In the genomic region with DNA sequence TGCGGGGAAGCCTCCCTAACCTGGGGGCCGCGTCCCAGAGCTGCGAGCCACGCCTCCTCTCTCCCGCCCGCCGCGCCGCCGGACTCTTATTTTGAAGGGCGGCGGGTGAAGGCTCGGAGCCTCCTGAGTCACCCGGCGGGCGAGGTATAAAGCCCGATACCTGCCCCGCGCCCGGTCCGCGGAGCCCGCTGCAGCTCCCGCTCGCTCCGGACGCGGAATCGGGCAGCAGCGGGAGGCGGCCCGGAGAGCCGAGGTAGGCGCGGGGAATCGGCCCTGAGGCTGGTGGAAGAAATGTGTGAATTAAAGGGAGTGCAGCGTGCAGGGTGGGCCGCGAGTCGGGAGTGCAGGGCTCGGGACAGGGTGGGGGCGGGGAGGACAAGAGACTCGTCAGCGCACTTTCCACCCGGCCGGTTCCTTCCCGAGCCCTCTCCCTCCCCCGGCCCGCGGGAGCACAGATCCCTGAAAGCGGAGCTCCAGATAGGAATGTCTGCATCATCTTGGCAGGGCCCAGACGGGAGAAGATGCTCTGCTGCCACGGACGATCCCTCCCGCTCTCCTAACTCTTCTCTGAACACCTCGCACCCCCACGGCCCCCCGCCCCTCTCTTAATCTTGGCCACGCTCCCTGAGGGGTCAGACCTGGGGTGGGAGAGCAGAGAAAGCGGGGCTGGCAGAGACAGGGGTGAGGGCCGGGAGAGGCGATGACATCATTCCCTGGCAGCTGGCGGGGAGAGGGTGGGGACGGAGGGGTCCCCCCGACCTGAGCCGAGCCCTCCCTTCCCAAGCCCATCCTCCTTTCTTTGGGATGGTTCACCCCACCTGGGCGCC, we compare ENCODE assay signal across 1 cellular context.
TF ChIP-seq lines count a peak whose summit lies in the region.

No MANE protein-coding gene starts in this region.

TF ChIP-seq in HEK293, 187 proteins besides CTCF, POLR2A, EP300 and RAD21 (continued from another document):
- TF ChIP-seq, protein P1, sequence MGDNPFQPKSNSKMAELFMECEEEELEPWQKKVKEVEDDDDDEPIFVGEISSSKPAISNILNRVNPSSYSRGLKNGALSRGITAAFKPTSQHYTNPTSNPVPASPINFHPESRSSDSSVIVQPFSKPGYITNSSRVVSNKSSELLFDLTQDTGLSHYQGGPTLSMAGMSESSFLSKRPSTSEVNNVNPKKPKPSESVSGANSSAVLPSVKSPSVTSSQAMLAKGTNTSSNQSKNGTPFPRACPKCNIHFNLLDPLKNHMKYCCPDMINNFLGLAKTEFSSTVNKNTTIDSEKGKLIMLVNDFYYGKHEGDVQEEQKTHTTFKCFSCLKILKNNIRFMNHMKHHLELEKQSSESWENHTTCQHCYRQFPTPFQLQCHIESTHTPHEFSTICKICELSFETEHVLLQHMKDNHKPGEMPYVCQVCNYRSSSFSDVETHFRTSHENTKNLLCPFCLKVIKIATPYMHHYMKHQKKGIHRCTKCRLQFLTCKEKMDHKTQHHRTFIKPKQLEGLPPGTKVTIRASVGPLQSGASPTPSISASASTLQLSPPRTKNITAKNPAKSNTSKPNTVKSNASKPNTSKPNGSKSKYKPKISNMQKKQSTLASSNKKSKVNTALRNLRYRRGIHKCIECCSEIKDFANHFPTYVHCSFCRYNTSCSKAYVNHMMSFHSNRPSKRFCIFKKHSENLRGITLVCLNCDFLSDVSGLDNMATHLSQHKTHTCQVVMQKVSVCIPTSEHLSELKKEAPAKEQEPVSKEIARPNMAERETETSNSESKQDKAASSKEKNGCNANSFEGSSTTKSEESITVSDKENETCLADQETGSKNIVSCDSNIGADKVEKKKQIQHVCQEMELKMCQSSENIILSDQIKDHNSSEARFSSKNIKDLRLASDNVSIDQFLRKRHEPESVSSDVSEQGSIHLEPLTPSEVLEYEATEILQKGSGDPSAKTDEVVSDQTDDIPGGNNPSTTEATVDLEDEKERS (tag by site-specific recombination; IDR thresholded peaks at IDR 0.05) = no peak
- 0 out of 2 replicates have a peak, but pooled peaks have one; percentile 13 for TF ChIP-seq ZIC2 (tag by site-specific recombination; IDR thresholded peaks at IDR 0.05)
- TF ChIP-seq, protein P2, sequence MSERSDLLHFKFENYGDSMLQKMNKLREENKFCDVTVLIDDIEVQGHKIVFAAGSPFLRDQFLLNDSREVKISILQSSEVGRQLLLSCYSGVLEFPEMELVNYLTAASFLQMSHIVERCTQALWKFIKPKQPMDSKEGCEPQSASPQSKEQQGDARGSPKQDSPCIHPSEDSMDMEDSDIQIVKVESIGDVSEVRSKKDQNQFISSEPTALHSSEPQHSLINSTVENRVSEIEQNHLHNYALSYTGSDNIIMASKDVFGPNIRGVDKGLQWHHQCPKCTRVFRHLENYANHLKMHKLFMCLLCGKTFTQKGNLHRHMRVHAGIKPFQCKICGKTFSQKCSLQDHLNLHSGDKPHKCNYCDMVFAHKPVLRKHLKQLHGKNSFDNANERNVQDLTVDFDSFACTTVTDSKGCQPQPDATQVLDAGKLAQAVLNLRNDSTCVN (tag by site-specific recombination; optimal IDR thresholded peaks at IDR 0.05) = peak; percentile 69
- peak; percentile 12; the same call in 1 of the 2 replicates for TF ChIP-seq ZNF629 (tag by site-specific recombination; IDR thresholded peaks at IDR 0.05)
- no peak for TF ChIP-seq ZFP69B (tag by site-specific recombination; IDR thresholded peaks at IDR 0.05)
- no peak for TF ChIP-seq ZNF239 (tag by site-specific recombination; IDR thresholded peaks at IDR 0.05)
- no peak for TF ChIP-seq ZNF776 (tag by site-specific recombination; IDR thresholded peaks at IDR 0.05; ENCODE audit: borderline replicate concordance)
- TF ChIP-seq, protein P3, sequence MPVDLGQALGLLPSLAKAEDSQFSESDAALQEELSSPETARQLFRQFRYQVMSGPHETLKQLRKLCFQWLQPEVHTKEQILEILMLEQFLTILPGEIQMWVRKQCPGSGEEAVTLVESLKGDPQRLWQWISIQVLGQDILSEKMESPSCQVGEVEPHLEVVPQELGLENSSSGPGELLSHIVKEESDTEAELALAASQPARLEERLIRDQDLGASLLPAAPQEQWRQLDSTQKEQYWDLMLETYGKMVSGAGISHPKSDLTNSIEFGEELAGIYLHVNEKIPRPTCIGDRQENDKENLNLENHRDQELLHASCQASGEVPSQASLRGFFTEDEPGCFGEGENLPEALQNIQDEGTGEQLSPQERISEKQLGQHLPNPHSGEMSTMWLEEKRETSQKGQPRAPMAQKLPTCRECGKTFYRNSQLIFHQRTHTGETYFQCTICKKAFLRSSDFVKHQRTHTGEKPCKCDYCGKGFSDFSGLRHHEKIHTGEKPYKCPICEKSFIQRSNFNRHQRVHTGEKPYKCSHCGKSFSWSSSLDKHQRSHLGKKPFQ (tag by site-specific recombination; IDR thresholded peaks at IDR 0.05) = no peak
- TF ChIP-seq ZNF677 (tag by site-specific recombination; IDR thresholded peaks at IDR 0.05) = no peak
- 0 out of 2 replicates have a peak, but pooled peaks have one; percentile 45 for TF ChIP-seq ZBTB7A (tag by site-specific recombination; IDR thresholded peaks at IDR 0.05; ENCODE audit: low read depth)
- TF ChIP-seq ZEB2 (tag by site-specific recombination; IDR thresholded peaks at IDR 0.05) = no peak; the same call in 1 of the 2 replicates
- no peak for TF ChIP-seq ZNF433 (tag by site-specific recombination; IDR thresholded peaks at IDR 0.05; ENCODE audit: low read depth)
- no peak for TF ChIP-seq ZNF76 (tag by site-specific recombination; IDR thresholded peaks at IDR 0.05; ENCODE audit: borderline replicate concordance, low read depth)
- TF ChIP-seq ZNF792 (tag by site-specific recombination; IDR thresholded peaks at IDR 0.05) = no peak
- TF ChIP-seq ZNF292 (tag by site-specific recombination; IDR thresholded peaks at IDR 0.05; ENCODE audit: borderline replicate concordance, low read depth) = no peak
- TF ChIP-seq, protein P4, sequence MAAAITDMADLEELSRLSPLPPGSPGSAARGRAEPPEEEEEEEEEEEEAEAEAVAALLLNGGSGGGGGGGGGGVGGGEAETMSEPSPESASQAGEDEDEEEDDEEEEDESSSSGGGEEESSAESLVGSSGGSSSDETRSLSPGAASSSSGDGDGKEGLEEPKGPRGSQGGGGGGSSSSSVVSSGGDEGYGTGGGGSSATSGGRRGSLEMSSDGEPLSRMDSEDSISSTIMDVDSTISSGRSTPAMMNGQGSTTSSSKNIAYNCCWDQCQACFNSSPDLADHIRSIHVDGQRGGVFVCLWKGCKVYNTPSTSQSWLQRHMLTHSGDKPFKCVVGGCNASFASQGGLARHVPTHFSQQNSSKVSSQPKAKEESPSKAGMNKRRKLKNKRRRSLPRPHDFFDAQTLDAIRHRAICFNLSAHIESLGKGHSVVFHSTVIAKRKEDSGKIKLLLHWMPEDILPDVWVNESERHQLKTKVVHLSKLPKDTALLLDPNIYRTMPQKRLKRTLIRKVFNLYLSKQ (tag by site-specific recombination; IDR thresholded peaks at IDR 0.05; ENCODE audit: borderline replicate concordance) = no peak
- TF ChIP-seq ZNF544 (tag by site-specific recombination; IDR thresholded peaks at IDR 0.05) = no peak
- TF ChIP-seq ZNF701 (tag by site-specific recombination; IDR thresholded peaks at IDR 0.05) = no peak
- TF ChIP-seq ZNF658 (tag by site-specific recombination; IDR thresholded peaks at IDR 0.05) = no peak
- TF ChIP-seq SETDB1 (IDR thresholded peaks at IDR 0.05; ENCODE audit: insufficient read length, low read length) = no peak
- TF ChIP-seq ZNF707 (tag by site-specific recombination; IDR thresholded peaks at IDR 0.05) = no peak
- no peak for TF ChIP-seq ZNF121 (tag by site-specific recombination; IDR thresholded peaks at IDR 0.05)
- TF ChIP-seq ZNF174 (tag by site-specific recombination; IDR thresholded peaks at IDR 0.05) = no peak
- TF ChIP-seq, protein P5, sequence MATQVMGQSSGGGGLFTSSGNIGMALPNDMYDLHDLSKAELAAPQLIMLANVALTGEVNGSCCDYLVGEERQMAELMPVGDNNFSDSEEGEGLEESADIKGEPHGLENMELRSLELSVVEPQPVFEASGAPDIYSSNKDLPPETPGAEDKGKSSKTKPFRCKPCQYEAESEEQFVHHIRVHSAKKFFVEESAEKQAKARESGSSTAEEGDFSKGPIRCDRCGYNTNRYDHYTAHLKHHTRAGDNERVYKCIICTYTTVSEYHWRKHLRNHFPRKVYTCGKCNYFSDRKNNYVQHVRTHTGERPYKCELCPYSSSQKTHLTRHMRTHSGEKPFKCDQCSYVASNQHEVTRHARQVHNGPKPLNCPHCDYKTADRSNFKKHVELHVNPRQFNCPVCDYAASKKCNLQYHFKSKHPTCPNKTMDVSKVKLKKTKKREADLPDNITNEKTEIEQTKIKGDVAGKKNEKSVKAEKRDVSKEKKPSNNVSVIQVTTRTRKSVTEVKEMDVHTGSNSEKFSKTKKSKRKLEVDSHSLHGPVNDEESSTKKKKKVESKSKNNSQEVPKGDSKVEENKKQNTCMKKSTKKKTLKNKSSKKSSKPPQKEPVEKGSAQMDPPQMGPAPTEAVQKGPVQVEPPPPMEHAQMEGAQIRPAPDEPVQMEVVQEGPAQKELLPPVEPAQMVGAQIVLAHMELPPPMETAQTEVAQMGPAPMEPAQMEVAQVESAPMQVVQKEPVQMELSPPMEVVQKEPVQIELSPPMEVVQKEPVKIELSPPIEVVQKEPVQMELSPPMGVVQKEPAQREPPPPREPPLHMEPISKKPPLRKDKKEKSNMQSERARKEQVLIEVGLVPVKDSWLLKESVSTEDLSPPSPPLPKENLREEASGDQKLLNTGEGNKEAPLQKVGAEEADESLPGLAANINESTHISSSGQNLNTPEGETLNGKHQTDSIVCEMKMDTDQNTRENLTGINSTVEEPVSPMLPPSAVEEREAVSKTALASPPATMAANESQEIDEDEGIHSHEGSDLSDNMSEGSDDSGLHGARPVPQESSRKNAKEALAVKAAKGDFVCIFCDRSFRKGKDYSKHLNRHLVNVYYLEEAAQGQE (tag by site-specific recombination; IDR thresholded peaks at IDR 0.05) = 0 out of 2 replicates have a peak, but pooled peaks have one; percentile 20
- TF ChIP-seq ZNF791 (tag by site-specific recombination; IDR thresholded peaks at IDR 0.05) = no peak
- no peak; the same call in 1 of the 2 replicates for TF ChIP-seq WT1 (tag by site-specific recombination; IDR thresholded peaks at IDR 0.05)
- no peak for TF ChIP-seq ZNF555 (tag by site-specific recombination; conservative IDR thresholded peaks at IDR 0.05)
- no peak for TF ChIP-seq TCF7L2 (IDR thresholded peaks at IDR 0.05; ENCODE audit: borderline replicate concordance, low read depth, low read length)
- TF ChIP-seq ZNF169 (tag by site-specific recombination; IDR thresholded peaks at IDR 0.05) = no peak
- TF ChIP-seq ZNF214 (tag by site-specific recombination; IDR thresholded peaks at IDR 0.05; ENCODE audit: borderline replicate concordance) = no peak
- TF ChIP-seq ZFP3 (tag by site-specific recombination; IDR thresholded peaks at IDR 0.05; ENCODE audit: low read depth) = no peak
- TF ChIP-seq ZNF140 (tag by site-specific recombination; IDR thresholded peaks at IDR 0.05) = no peak
- TF ChIP-seq, protein P6, sequence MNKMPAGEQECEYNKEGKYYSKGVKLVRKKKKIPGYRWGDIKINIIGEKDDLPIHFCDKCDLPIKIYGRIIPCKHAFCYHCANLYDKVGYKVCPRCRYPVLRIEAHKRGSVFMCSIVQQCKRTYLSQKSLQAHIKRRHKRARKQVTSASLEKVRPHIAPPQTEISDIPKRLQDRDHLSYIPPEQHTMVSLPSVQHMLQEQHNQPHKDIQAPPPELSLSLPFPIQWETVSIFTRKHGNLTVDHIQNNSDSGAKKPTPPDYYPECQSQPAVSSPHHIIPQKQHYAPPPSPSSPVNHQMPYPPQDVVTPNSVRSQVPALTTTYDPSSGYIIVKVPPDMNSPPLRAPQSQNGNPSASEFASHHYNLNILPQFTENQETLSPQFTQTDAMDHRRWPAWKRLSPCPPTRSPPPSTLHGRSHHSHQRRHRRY (tag by site-specific recombination; IDR thresholded peaks at IDR 0.05) = no peak
- TF ChIP-seq, protein P7, sequence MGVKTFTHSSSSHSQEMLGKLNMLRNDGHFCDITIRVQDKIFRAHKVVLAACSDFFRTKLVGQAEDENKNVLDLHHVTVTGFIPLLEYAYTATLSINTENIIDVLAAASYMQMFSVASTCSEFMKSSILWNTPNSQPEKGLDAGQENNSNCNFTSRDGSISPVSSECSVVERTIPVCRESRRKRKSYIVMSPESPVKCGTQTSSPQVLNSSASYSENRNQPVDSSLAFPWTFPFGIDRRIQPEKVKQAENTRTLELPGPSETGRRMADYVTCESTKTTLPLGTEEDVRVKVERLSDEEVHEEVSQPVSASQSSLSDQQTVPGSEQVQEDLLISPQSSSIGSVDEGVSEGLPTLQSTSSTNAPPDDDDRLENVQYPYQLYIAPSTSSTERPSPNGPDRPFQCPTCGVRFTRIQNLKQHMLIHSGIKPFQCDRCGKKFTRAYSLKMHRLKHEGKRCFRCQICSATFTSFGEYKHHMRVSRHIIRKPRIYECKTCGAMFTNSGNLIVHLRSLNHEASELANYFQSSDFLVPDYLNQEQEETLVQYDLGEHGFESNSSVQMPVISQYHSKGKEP (tag by site-specific recombination; IDR thresholded peaks at IDR 0.05) = peak; percentile 45; the same call in 1 of the 2 replicates
- TF ChIP-seq ZXDB (tag by site-specific recombination; IDR thresholded peaks at IDR 0.05) = no peak; the same call in 1 of the 2 replicates
- no peak for TF ChIP-seq ZNF48 (tag by site-specific recombination; IDR thresholded peaks at IDR 0.05)
- TF ChIP-seq ZNF768 (tag by site-specific recombination; IDR thresholded peaks at IDR 0.05) = no peak
- 0 out of 2 replicates have a peak, but pooled peaks have one; percentile 28 for TF ChIP-seq ZNF10 (tag by site-specific recombination; IDR thresholded peaks at IDR 0.05)
- no peak for TF ChIP-seq ZNF155 (tag by site-specific recombination; IDR thresholded peaks at IDR 0.05)
- TF ChIP-seq ZNF747 (tag by site-specific recombination; IDR thresholded peaks at IDR 0.05) = no peak
- no peak for TF ChIP-seq ZNF157 (tag by site-specific recombination; IDR thresholded peaks at IDR 0.05)
- no peak for TF ChIP-seq ZNF274 (IDR thresholded peaks at IDR 0.05; ENCODE audit: low read length)
- TF ChIP-seq ZNF274 (tag by site-specific recombination; IDR thresholded peaks at IDR 0.05; ENCODE audit: borderline replicate concordance) = no peak
- no peak for TF ChIP-seq KLF16 (tag by site-specific recombination; IDR thresholded peaks at IDR 0.05)
- TF ChIP-seq ZNF473 (tag by site-specific recombination; IDR thresholded peaks at IDR 0.05) = no peak
